23 cellular contexts compared by ENCODE assay signal in genomic region chr4:13537011-13537831, GRCh38. TPM values are rescaled to one million over a fixed set of nuclear protein-coding genes. Genes with fewer than 3 reads are reported as not detected.
A peak's percentile ranks its signal among the peaks of the same experiment; 100 is the strongest.
DNase-seq lines count a peak whose midpoint lies in the region; ATAC-seq, FAIRE-seq and TF ChIP-seq lines count a peak whose summit lies in the region.
"Had no signal": no experiment of that assay in that cellular context is flagged by ENCODE, and none has a peak within 500 bp of the region (broad histone marks: within the 10 kb centered on the region; RNA-seq: fewer than 3 reads in every experiment).

No MANE protein-coding gene starts in this region.

- TF ChIP-seq CTCF in GM20000 (IDR thresholded peaks at IDR 0.05; ENCODE audit: extremely low read depth, missing control alignments) (no peak), endothelial cell of umbilical vein (IDR thresholded peaks at IDR 0.05; ENCODE audit: extremely low read depth in 1 of 2, insufficient read depth in 1 of 2, low read depth in 1 of 2, low read length in 2 of 2) (no peak), sigmoid colon (IDR thresholded peaks at IDR 0.05) (no peak)

- H3K27ac ChIP-seq in endothelial cell of umbilical vein (ENCODE audit: insufficient read depth, low read depth, low read length) (no peak overlapping the region), sigmoid colon (peak overlapping the region in 2 of 4 donors; percentile 23 to 96)
- H3K27ac ChIP-seq: body of pancreas, coronary artery, foreskin keratinocyte, KMS-11, SJCRH30 had no signal

- no peak for TF ChIP-seq EP300 in sigmoid colon (IDR thresholded peaks at IDR 0.05)

- intact Hi-C loops in endothelial cell of umbilical vein (cut with micrococcal nuclease) (no loop called here), sigmoid colon (cut with DNase I) (no loop called here)

- peaks cover 97 to 99% of the 10 kb centered on the region in 2 experiments for H3K27me3 ChIP-seq in endothelial cell of umbilical vein (ENCODE audit: control insufficient read depth in 2 of 2, insufficient read depth in 2 of 2, low read length in 2 of 2)
- peaks cover 0 to 52% (median 13%) of the 10 kb centered on the region in 3 donors for H3K27me3 ChIP-seq in sigmoid colon
- H3K27me3 ChIP-seq: SJCRH30 had no signal

- peaks cover 3% of the 10 kb centered on the region for H3K9me3 Mint-ChIP-seq in activated CD4-positive, alpha-beta T cell treated with anti-CD3 and anti-CD28 coated beads, Interleukin-2, amount 10 ng/mL, durations not matched to agents 7 days and 5 days

- no peak overlapping the region for H3K9ac ChIP-seq in endothelial cell of umbilical vein (replicated peaks; ENCODE audit: extremely low read depth, insufficient read depth, low read length)
- H3K9ac ChIP-seq: KMS-11 had no signal

- peak overlapping the region; percentile 20 for H3K27ac Mint-ChIP-seq in activated CD4-positive, alpha-beta T cell treated with anti-CD3 and anti-CD28 coated beads, Interleukin-2, amount 10 ng/mL, durations not matched to agents 7 days and 5 days

- no peaks in the 10 kb centered on the region for H3K9me1 ChIP-seq in endothelial cell of umbilical vein (replicated peaks; ENCODE audit: control insufficient read depth, extremely low read depth, insufficient read depth, low read length)

- DNase-seq in activated CD4-positive, alpha-beta T cell treated with anti-CD3 and anti-CD28 coated beads, Interleukin-2, amount 10 ng/mL, durations not matched to agents 7 days and 5 days = no peak
- no peak for DNase-seq in activated CD4-positive, alpha-beta T cell treated with anti-CD3 and anti-CD28 coated beads for 4 hours
- DNase-seq in GM20000 (ENCODE audit: low spot score) (peak; percentile 30), endothelial cell of umbilical vein (ENCODE audit: low read depth, low spot score) (no peak), sigmoid colon (peak; percentile 55), RPMI8226 (no peak)
- DNase-seq: ACHN; activated CD4-positive, CD25-positive, alpha-beta regulatory T cell treated with anti-CD3 and anti-CD28 coated beads, Interleukin-2, amount 50 U/mL, for 72 hours; body of pancreas; CD4-positive, alpha-beta memory T cell; foreskin keratinocyte; left cardiac atrium; NCI-H1105 treated with DMSO at 0.1 percent for 48 hours; NCI-H526 treated with DMSO at 0.1 percent for 48 hours; SJCRH30; trophoblast cell had no signal

- FAIRE-seq in endothelial cell of umbilical vein (lab: Jason Lieb, UNC) = no peak

- dilution Hi-C loops in endothelial cell of umbilical vein (cut with MboI; ENCODE audit: extremely low pct_ligation_motif_present, low sequenced_read_pairs) = no loop called here

- H3K4me1 ChIP-seq in endothelial cell of umbilical vein (ENCODE audit: control insufficient read depth, extremely low read depth, insufficient read depth, low read length) = no peaks in the 10 kb centered on the region
- peaks cover 0 to 36% (median 22%) of the 10 kb centered on the region in 4 donors for H3K4me1 ChIP-seq in sigmoid colon
- H3K4me1 ChIP-seq: foreskin keratinocyte, HAP-1, SJCRH30 had no signal

- H3K27me3 Mint-ChIP-seq in activated CD4-positive, alpha-beta T cell treated with anti-CD3 and anti-CD28 coated beads, Interleukin-2, amount 10 ng/mL, durations not matched to agents 7 days and 5 days = peaks cover 91% of the 10 kb centered on the region

- no peaks in the 10 kb centered on the region for H3K79me2 ChIP-seq in endothelial cell of umbilical vein (ENCODE audit: control insufficient read depth, insufficient read depth, low read length)

- peaks cover 10% of the 10 kb centered on the region for H3K36me3 Mint-ChIP-seq in activated CD4-positive, alpha-beta T cell treated with anti-CD3 and anti-CD28 coated beads, Interleukin-2, amount 10 ng/mL, durations not matched to agents 7 days and 5 days (ENCODE audit: low read depth)

- no peak overlapping the region for H2AFZ ChIP-seq in endothelial cell of umbilical vein (ENCODE audit: low read depth, low read length)

- no peak for TF ChIP-seq POLR2A in endothelial cell of umbilical vein (IDR thresholded peaks at IDR 0.05; ENCODE audit: low read depth, low read length)
- no peak for TF ChIP-seq POLR2A in sigmoid colon (IDR thresholded peaks at IDR 0.05)

- CTCF ChIA-PET in activated CD4-positive, alpha-beta T cell treated with anti-CD3 and anti-CD28 coated beads, Interleukin-2, amount 10 ng/mL, durations not matched to agents 7 days and 5 days (lab: Charles Lee) = no interaction called here
- CTCF ChIA-PET in endothelial cell of umbilical vein (lab: Charles Lee) = interaction anchor here (2.1 kb wide), 1 partner anchor 11 kb away, joined by 6 read pairs; no protein-coding TSS in a partner anchor

- WGBS in sigmoid colon, 2 donors = 27 to 39% methylated on average over 34 of the region's 34 CpGs

- H3K9me3 ChIP-seq in endothelial cell of umbilical vein (replicated peaks; ENCODE audit: control insufficient read depth, insufficient read depth, low read length) (no peaks in the 10 kb centered on the region), sigmoid colon (no peaks in the 10 kb centered on the region)
- H3K9me3 ChIP-seq: body of pancreas, HAP-1, SJCRH30 had no signal

- no peak overlapping the region for H3K4me3 ChIP-seq in endothelial cell of umbilical vein (replicated peaks in 1 of 3; ENCODE audit: insufficient read depth in 1 of 3, low read depth in 1 of 3, low read length in 3 of 3)
- no peak overlapping the region for H3K4me3 ChIP-seq in sigmoid colon
- H3K4me3 ChIP-seq: body of pancreas, coronary artery, HAP-1, SJCRH30 had no signal

- H3K36me3 ChIP-seq in endothelial cell of umbilical vein (ENCODE audit: control insufficient read depth in 2 of 2, extremely low read depth in 1 of 2, insufficient read depth in 2 of 2, low read length in 2 of 2) (no peaks in the 10 kb centered on the region), sigmoid colon (no peaks in the 10 kb centered on the region)
- H3K36me3 ChIP-seq: SJCRH30 had no signal

- H3K4me1 Mint-ChIP-seq in activated CD4-positive, alpha-beta T cell treated with anti-CD3 and anti-CD28 coated beads, Interleukin-2, amount 10 ng/mL, durations not matched to agents 7 days and 5 days = peaks cover 10% of the 10 kb centered on the region

- no peaks in the 10 kb centered on the region for H4K20me1 ChIP-seq in endothelial cell of umbilical vein (replicated peaks; ENCODE audit: control insufficient read depth, extremely low read depth, insufficient read depth, low read length)

- peak overlapping the region; percentile 25 for H3K4me3 Mint-ChIP-seq in activated CD4-positive, alpha-beta T cell treated with anti-CD3 and anti-CD28 coated beads, Interleukin-2, amount 10 ng/mL, durations not matched to agents 7 days and 5 days

- no TSS peak for BruUV-seq in endothelial cell of umbilical vein (replicated peaks; lab: Mats Ljungman, UMichigan)

- POLR2A ChIA-PET in activated CD4-positive, alpha-beta T cell treated with anti-CD3 and anti-CD28 coated beads, Interleukin-2, amount 10 ng/mL, durations not matched to agents 7 days and 5 days (lab: Charles Lee) = no interaction called here
- POLR2A ChIA-PET in endothelial cell of umbilical vein (lab: Charles Lee) = no interaction called here

- no peak overlapping the region for H3K4me2 ChIP-seq in endothelial cell of umbilical vein (ENCODE audit: insufficient read depth, low read length)
- H3K4me2 ChIP-seq: KMS-11 had no signal

- ATAC-seq in HG03520 (IDR thresholded peaks at IDR 0.05; ENCODE audit: unreplicated experiment) (no peak), HG03097 (IDR thresholded peaks at IDR 0.05; ENCODE audit: low FRiP score, unreplicated experiment) (no peak)
- ATAC-seq: activated naive CD4-positive, alpha-beta T cell treated with anti-CD3 and anti-CD28 coated beads, Interleukin-2, amount 50 U/mL, for 72 hours; body of pancreas; foreskin keratinocyte; left cardiac atrium; stimulated activated effector memory CD8-positive, alpha-beta T cell treated with anti-CD3 and anti-CD28 coated beads, Interleukin-12 subunit alpha, Interleukin-12 subunit beta, amount 100 ng/mL, for 72 hours had no signal

TF ChIP-seq in endothelial cell of umbilical vein, 7 proteins besides CTCF, POLR2A, EP300 and RAD21:
- TF ChIP-seq EZH2 (IDR thresholded peaks at IDR 0.05; ENCODE audit: borderline replicate concordance, low read depth, low read length, severe bottlenecking) (peak; percentile 52), FOS (IDR thresholded peaks at IDR 0.05; ENCODE audit: borderline replicate concordance, insufficient read depth, low read length) (no peak), MYC (IDR thresholded peaks at IDR 0.05; ENCODE audit: low read depth, low read length) (no peak), GATA2 (IDR thresholded peaks at IDR 0.05; ENCODE audit: insufficient read depth, insufficient read length, low read depth, low read length) (no peak)

RNA-seq across cellular contexts. Expression of gene NKX3-2, which starts 7.1 kb away (rescaled TPM):
- total RNA-seq in activated CD4-positive, alpha-beta T cell treated with anti-CD3 and anti-CD28 coated beads, Interleukin-2, amount 10 ng/mL, durations not matched to agents 7 days and 5 days = not detected
- total RNA-seq in endothelial cell of umbilical vein (not detected in 2 replicates), sigmoid colon (10 to 100 TPM; 20.3 to 28.2 (median 21.0) TPM)
- polyA plus RNA-seq in endothelial cell of umbilical vein (not detected in 2 replicates), sigmoid colon (1 to 10 TPM in 1 of 3 donors, under 1 TPM in 1, not detected in 1; 0.60 to 1.9 TPM)
- polyA plus RNA-seq in endothelial cell of umbilical vein (2011; cell fraction: cytosol; rRNA removed) = not detected in 2 replicates
- not detected in 2 replicates for polyA plus RNA-seq in endothelial cell of umbilical vein (2011; cell fraction: nucleus; rRNA removed)
- not detected in 2 replicates for polyA plus RNA-seq in endothelial cell of umbilical vein (2012)
- not detected in 2 replicates for polyA minus RNA-seq in endothelial cell of umbilical vein
- not detected for polyA minus RNA-seq in endothelial cell of umbilical vein (2011; cell fraction: cytosol; rRNA and poly(A)+ RNA removed)
- polyA minus RNA-seq in endothelial cell of umbilical vein (2011; cell fraction: nucleus; rRNA and poly(A)+ RNA removed) = not detected in 2 replicates
- total RNA-seq: activated naive CD4-positive, alpha-beta T cell treated with anti-CD3 and anti-CD28 coated beads, Interleukin-2, amount 50 U/mL, for 72 hours; CD4-positive, alpha-beta memory T cell; left cardiac atrium had no signal
- polyA plus RNA-seq: CD4-positive, alpha-beta memory T cell had no signal

RNA-seq across cellular contexts. Expression of gene RAB28, which starts 53.1 kb away (rescaled TPM):
- 10 to 100 TPM; 14.6 to 17.3 TPM for total RNA-seq in activated CD4-positive, alpha-beta T cell treated with anti-CD3 and anti-CD28 coated beads, Interleukin-2, amount 10 ng/mL, durations not matched to agents 7 days and 5 days
- total RNA-seq in endothelial cell of umbilical vein (13.2 and 15.5 TPM in 2 replicates), sigmoid colon (10 to 100 TPM; 24.1 to 32.1 (median 28.7) TPM)
- polyA plus RNA-seq in endothelial cell of umbilical vein (10.9 and 13.0 TPM in 2 replicates), sigmoid colon (10 to 100 TPM; 12.7 to 18.7 (median 16.8) TPM)
- polyA plus RNA-seq in endothelial cell of umbilical vein (2011; cell fraction: cytosol; rRNA removed) = 13.9 and 16.0 TPM in 2 replicates
- 16.5 and 18.9 TPM in 2 replicates for polyA plus RNA-seq in endothelial cell of umbilical vein (2011; cell fraction: nucleus; rRNA removed)
- 14.1 and 14.9 TPM in 2 replicates for polyA plus RNA-seq in endothelial cell of umbilical vein (2012)
- 7.9 and 8.3 TPM in 2 replicates for polyA minus RNA-seq in endothelial cell of umbilical vein
- polyA minus RNA-seq in endothelial cell of umbilical vein (2011; cell fraction: cytosol; rRNA and poly(A)+ RNA removed) = 4.8 TPM
- 21.5 and 21.7 TPM in 2 replicates for polyA minus RNA-seq in endothelial cell of umbilical vein (2011; cell fraction: nucleus; rRNA and poly(A)+ RNA removed)

Comparison
In these comparisons a context has a peak if more than half of its experiments do, and no peak if none do; other contexts are left out.
1. DNase-seq: peak in GM20000 (single experiment) and sigmoid colon (single experiment); none in activated CD4-positive, alpha-beta T cell treated with anti-CD3 and anti-CD28 coated beads, Interleukin-2, amount 10 ng/mL, durations not matched to agents 7 days and 5 days (single experiment), activated CD4-positive, alpha-beta T cell treated with anti-CD3 and anti-CD28 coated beads for 4 hours (0 of 2), endothelial cell of umbilical vein (single experiment) and RPMI8226 (single experiment).
2. RNA of gene NKX3-2, which starts 7.1 kb away (total RNA-seq): 20.3 to 28.2 TPM in sigmoid colon; not detected in endothelial cell of umbilical vein and not detected in activated CD4-positive, alpha-beta T cell treated with anti-CD3 and anti-CD28 coated beads, Interleukin-2, amount 10 ng/mL, durations not matched to agents 7 days and 5 days; every median in the first group is over 10 times any median in the second.